In the genomic region with DNA sequence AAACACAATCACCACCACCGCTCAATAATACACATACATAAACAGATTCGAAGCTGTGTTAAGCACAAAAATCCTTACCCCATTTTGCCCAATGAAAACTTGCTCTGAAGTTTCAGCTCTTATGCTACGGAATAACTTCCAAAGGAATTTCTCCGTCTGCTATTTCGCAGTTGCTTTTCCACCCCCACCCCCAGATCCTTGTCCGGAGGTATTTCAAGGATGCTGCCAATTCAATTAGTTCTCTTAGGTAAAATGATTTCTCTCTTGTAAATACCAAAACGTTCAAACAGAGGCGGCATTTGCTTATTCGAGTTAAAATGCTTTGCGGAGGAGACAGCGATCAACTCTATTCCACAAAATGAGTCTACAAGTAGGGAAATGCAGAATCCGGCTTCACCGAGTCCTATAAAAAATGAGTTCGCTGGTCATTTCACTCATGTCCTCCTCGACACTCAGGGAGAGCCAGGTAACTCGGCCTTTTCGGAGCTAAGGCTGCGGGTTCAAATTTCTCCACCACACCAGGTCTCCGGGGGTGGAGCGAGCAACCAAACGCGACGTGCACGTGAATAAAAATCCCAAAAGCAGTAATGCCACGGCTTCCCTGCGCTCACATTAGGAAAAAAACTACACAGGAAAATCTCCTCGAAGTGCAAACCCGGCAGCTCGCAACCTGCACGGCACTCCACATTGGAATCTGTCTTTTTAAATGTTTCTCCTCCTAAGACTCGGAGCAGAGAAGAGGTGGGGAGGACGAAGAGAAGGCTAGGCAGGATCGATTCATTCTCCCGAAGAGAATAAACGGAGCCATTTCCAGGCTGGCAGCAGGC, we compare ENCODE assay signal across 8 cellular contexts. TPM values are rescaled to one million over a fixed set of nuclear protein-coding genes. Genes with fewer than 3 reads are reported as not detected.
DNase-seq lines count a peak whose midpoint lies in the region; ATAC-seq and TF ChIP-seq lines count a peak whose summit lies in the region.

No MANE protein-coding gene starts in this region.

- H3K36me3 Mint-ChIP-seq in mesothelial cell of epicardium: no peaks in the 10 kb centered on the region

- H3K27ac Mint-ChIP-seq in mesothelial cell of epicardium: peak overlapping the region; percentile 94

- H3K4me2 ChIP-seq in PC-9: peak overlapping the region; percentile 82

- H3K9me3 Mint-ChIP-seq in mesothelial cell of epicardium: no peaks in the 10 kb centered on the region

- DNase-seq in AG04449 (ENCODE audit: low read depth, low spot score) (no peak), PC-9 (peak in 1 of 2 experiments; percentile 22), dedifferentiated amniotic fluid mesenchymal stem cell (ENCODE audit: extremely low spot score) (peak; percentile 36), mesothelial cell of epicardium (ENCODE audit: low spot score in 2 of 2, unreplicated experiment in 2 of 2) (peak in 1 of 2 experiments; percentile 49), vagina (ENCODE audit: extremely low spot score in 2 of 2) (no peak), NCI-H1436 treated with DMSO at 0.1 percent for 48 hours (lab: John Stamatoyannopoulos, UW) (no peak)

- TF ChIP-seq POLR2A in vagina (IDR thresholded peaks at IDR 0.05): no peak

- peak overlapping the region; percentile 91 for H3K4me3 Mint-ChIP-seq in mesothelial cell of epicardium

- H3K27ac ChIP-seq in PC-9 (peak overlapping the region; percentile 76), vagina (peak overlapping the region; percentile 98)

- no peaks in the 10 kb centered on the region for H3K9me3 ChIP-seq in PC-9 (ENCODE audit: insufficient read depth, low read depth)
- no peaks in the 10 kb centered on the region for H3K9me3 ChIP-seq in vagina

- H3F3A ChIP-seq in PC-9 (ENCODE audit: insufficient read depth, low read depth): peaks cover 21% of the 10 kb centered on the region

- H3K4me1 Mint-ChIP-seq in mesothelial cell of epicardium: peaks cover 57% of the 10 kb centered on the region

- POLR2A ChIA-PET in AG04449 (lab: Yijun Ruan, JAX) (interaction anchor here (0.6 to 1.3 kb wide), 2 partner anchors 19 to 496 kb away, joined by 4 to 5 read pairs; no protein-coding TSS in a partner anchor), PC-9 (lab: Charles Lee; ENCODE audit: unreplicated experiment) (interaction anchor here (0.6 to 0.7 kb wide), 3 partner anchors 40 to 380 kb away, joined by 3 to 5 read pairs (median 4); no protein-coding TSS in a partner anchor)

- peak overlapping the region; percentile 83 for H2AFZ ChIP-seq in PC-9

- H3K27me3 ChIP-seq in PC-9 (ENCODE audit: insufficient read depth, low read depth) (no peaks in the 10 kb centered on the region), vagina (no peaks in the 10 kb centered on the region)

- no peaks in the 10 kb centered on the region for H3K9me2 ChIP-seq in PC-9 (ENCODE audit: insufficient read depth)

- no peak for ATAC-seq in GM21423 (IDR thresholded peaks at IDR 0.05; ENCODE audit: unreplicated experiment)

- intact Hi-C loops in PC-9 (cut with micrococcal nuclease; ENCODE audit: unreplicated experiment) (loop anchor here (2.0 to 5.0 kb wide), 2 partner anchors 36 to 381 kb away; no protein-coding TSS in a partner anchor), vagina (cut with DNase I) (no loop called here)

- 0 out of 2 replicates have a peak, but pooled peaks cover 7% of the 10 kb centered on the region for H4K20me1 ChIP-seq in PC-9 (ENCODE audit: insufficient read depth)

- H3K79me2 ChIP-seq in PC-9 (ENCODE audit: low read depth): peaks cover 56% of the 10 kb centered on the region

- H3K4me1 ChIP-seq in PC-9 (replicated peaks; ENCODE audit: insufficient read depth): peaks cover 55% of the 10 kb centered on the region
- peaks cover 19% of the 10 kb centered on the region for H3K4me1 ChIP-seq in vagina

- BruUV-seq in PC-9 (replicated peaks; lab: Mats Ljungman, UMichigan): TSS peak; percentile 50

- CTCF ChIA-PET in AG04449 (lab: Yijun Ruan, JAX): interaction anchor here (0.8 to 3.6 kb wide), 9 partner anchors 19 to 571 kb away, joined by 3 to 13 read pairs (median 6); no protein-coding TSS in a partner anchor
- CTCF ChIA-PET in PC-9 (lab: Charles Lee): no interaction called here

- H3K36me3 ChIP-seq in PC-9 (ENCODE audit: low read depth) (no peaks in the 10 kb centered on the region), vagina (no peaks in the 10 kb centered on the region)

- H3K4me3 ChIP-seq in AG04449 (ENCODE audit: low read depth, low read length) (peak overlapping the region; percentile 87), GM08714 (ENCODE audit: low read length) (peak overlapping the region; percentile 76), PC-9 (peak overlapping the region; percentile 90), vagina (peak overlapping the region; percentile 69 to 82)

- no peaks in the 10 kb centered on the region for H3K27me3 Mint-ChIP-seq in mesothelial cell of epicardium (ENCODE audit: low read depth)

- TF ChIP-seq CTCF in AG04449 (IDR thresholded peaks at IDR 0.05; ENCODE audit: insufficient read depth, low read length, missing control alignments): no peak
- no peak for TF ChIP-seq CTCF in PC-9 (conservative IDR thresholded peaks at IDR 0.05)
- no peak for TF ChIP-seq CTCF in mesothelial cell of epicardium (IDR thresholded peaks at IDR 0.05; ENCODE audit: unreplicated experiment)
- TF ChIP-seq CTCF in vagina (IDR thresholded peaks at IDR 0.05): no peak

RNA-seq across cellular contexts. Expression of gene HOMER1, which starts 1.0 kb away (rescaled TPM):
- 9.0 and 12.5 TPM in 2 replicates for total RNA-seq in PC-9 (2021)
- 21.4 to 22.2 TPM (median 21.6 TPM) in 3 replicates for total RNA-seq in mesothelial cell of epicardium
- 5.4 TPM for total RNA-seq in vagina
